Comparison of ENCODE assay signal across 25 cellular contexts in the genomic region with DNA sequence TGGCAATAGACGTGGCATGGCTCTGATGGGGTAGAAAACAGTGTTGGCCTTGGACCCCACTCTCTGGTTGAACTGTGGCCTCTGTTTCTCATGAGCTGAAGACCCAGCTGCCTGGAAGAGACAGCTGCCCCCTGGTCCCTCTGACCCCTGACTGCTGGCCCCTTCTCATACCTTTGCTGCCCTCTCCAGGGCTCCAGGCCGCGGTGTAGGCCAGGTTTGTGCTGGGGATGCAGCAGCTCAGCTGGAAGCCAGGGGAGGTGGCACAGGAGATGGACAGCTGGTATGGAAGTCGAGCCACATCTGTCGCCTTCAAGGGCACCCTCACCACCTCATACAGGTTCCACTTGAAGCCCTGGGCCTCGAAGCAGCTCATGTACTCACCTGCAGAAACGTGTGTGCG. TPM values are rescaled to one million over a fixed set of nuclear protein-coding genes. Genes with fewer than 3 reads are reported as not detected.
DNase-seq lines count a peak whose midpoint lies in the region; ATAC-seq, FAIRE-seq and TF ChIP-seq lines count a peak whose summit lies in the region.
"Had no signal": no experiment of that assay in that cellular context is flagged by ENCODE, and none has a peak within 500 bp of the region (broad histone marks: within the 10 kb centered on the region; RNA-seq: fewer than 3 reads in every experiment).

No MANE protein-coding gene starts in this region.

- H3K4me3 ChIP-seq in HCT116 (replicated peaks in 1 of 2; ENCODE audit: low read depth in 1 of 2, low read length in 2 of 2) (no peak overlapping the region), bronchial epithelial cell (ENCODE audit: low read depth, low read length) (no peak overlapping the region), mesendoderm (ENCODE audit: low read length) (no peak overlapping the region)
- H3K4me3 ChIP-seq: dorsolateral prefrontal cortex had no signal

- no peak overlapping the region for H3K56ac ChIP-seq in mesendoderm (ENCODE audit: low read length)

- H4K20me1 ChIP-seq in HCT116 (ENCODE audit: insufficient read depth), result no peaks in the 10 kb centered on the region

- TF ChIP-seq CTCF in HCT116 (IDR thresholded peaks at IDR 0.05 in 2 of 3, conservative IDR thresholded peaks at IDR 0.05 in 1 of 3; ENCODE audit: borderline replicate concordance in 1 of 3, insufficient read depth in 1 of 3, low read depth in 2 of 3, low read length in 2 of 3) (peak in 1 of 3 experiments; percentile 20; a peak in 1 of 6 replicates), bronchial epithelial cell (IDR thresholded peaks at IDR 0.05; ENCODE audit: insufficient read depth, low read length, severe bottlenecking) (peak; percentile 27)

- H3K27me3 Mint-ChIP-seq in natural killer cell treated with Interleukin-12 subunit alpha and Interleukin-12 subunit beta and Interleukin-15 and Interleukin-18, amount 100 ng/mL, for 72 hours, result no peaks in the 10 kb centered on the region
- H3K27me3 Mint-ChIP-seq: activated CD4-positive, alpha-beta T cell treated with anti-CD3 and anti-CD28 coated beads, Interleukin-2, amount 10 ng/mL, durations not matched to agents 7 days and 5 days; activated CD8-positive, alpha-beta memory T cell treated with anti-CD3 and anti-CD28 coated beads, Interleukin-2, amount 10 ng/mL, durations not matched to agents 7 days and 5 days; naive B cell had no signal

- no peaks in the 10 kb centered on the region for H3K79me1 ChIP-seq in mesendoderm (ENCODE audit: low read length)

- no peaks in the 10 kb centered on the region for H3K4me1 ChIP-seq in HCT116 (ENCODE audit: control insufficient read depth in 1 of 2, insufficient read depth in 2 of 2, low read length in 2 of 2)
- no peaks in the 10 kb centered on the region for H3K4me1 ChIP-seq in mesendoderm (ENCODE audit: control insufficient read depth, low read depth, low read length)

- DNase-seq in ELF-1 (ENCODE audit: low read depth, low spot score) (peak; percentile 43), HCT116 (ENCODE audit: low read depth, low spot score) (no peak), bronchial epithelial cell (ENCODE audit: low read depth) (no peak), mesendoderm (peak; percentile 47), DMS114 treated with DMSO at 0.1 percent for 48 hours (lab: John Stamatoyannopoulos, UW; ENCODE audit: unreplicated experiment) (no peak), ureter (ENCODE audit: low spot score) (no peak)
- no peak for DNase-seq in natural killer cell treated with Interleukin-12 subunit alpha and Interleukin-12 subunit beta and Interleukin-15 and Interleukin-18, amount 100 ng/mL, for 72 hours (ENCODE audit: low spot score)
- DNase-seq: activated CD4-positive, alpha-beta T cell treated with anti-CD3 and anti-CD28 coated beads, Interleukin-2, amount 10 ng/mL, durations not matched to agents 7 days and 5 days; activated CD8-positive, alpha-beta memory T cell treated with anti-CD3 and anti-CD28 coated beads, Interleukin-2, amount 10 ng/mL, durations not matched to agents 7 days and 5 days; anterior cingulate cortex; central memory CD4-positive, alpha-beta T cell; Karpas-422; naive B cell; NCI-H187; retina; stimulated activated CD4-positive, alpha-beta T cell treated with anti-CD3 and anti-CD28 coated beads, Interleukin-2, amount 100 ng/mL, for 48 hours; substantia nigra had no signal

- intact Hi-C loops in HCT116 (cut with micrococcal nuclease), result no loop called here

- no peaks in the 10 kb centered on the region for H3K4me1 Mint-ChIP-seq in natural killer cell treated with Interleukin-12 subunit alpha and Interleukin-12 subunit beta and Interleukin-15 and Interleukin-18, amount 100 ng/mL, for 72 hours (ENCODE audit: low read depth in 2 of 2)
- H3K4me1 Mint-ChIP-seq: activated CD4-positive, alpha-beta T cell treated with anti-CD3 and anti-CD28 coated beads, Interleukin-2, amount 10 ng/mL, durations not matched to agents 7 days and 5 days; activated CD8-positive, alpha-beta memory T cell treated with anti-CD3 and anti-CD28 coated beads, Interleukin-2, amount 10 ng/mL, durations not matched to agents 7 days and 5 days; naive B cell had no signal

- H4K8ac ChIP-seq in mesendoderm (ENCODE audit: low read depth, low read length), result no peak overlapping the region

- H3K27ac ChIP-seq in HCT116 (ENCODE audit: low read depth, low read length), result no peak overlapping the region
- H3K27ac ChIP-seq in mesendoderm (ENCODE audit: low read depth, low read length), result no peak overlapping the region
- H3K27ac ChIP-seq: C4-2B, dorsolateral prefrontal cortex had no signal

- no CpG with 5 or more reads among the region's 8 CpGs for WGBS in mesendoderm (ENCODE audit: extremely low coverage, insufficient coverage, low lambda C conversion rate)

- H3K4ac ChIP-seq in mesendoderm (ENCODE audit: low read depth, low read length), result no peak overlapping the region

- CTCF ChIA-PET in HCT116 (lab: Charles Lee), result no interaction called here

- no peak for FAIRE-seq in bronchial epithelial cell (lab: Jason Lieb, UNC)
- FAIRE-seq: GM18507 had no signal

- no peak overlapping the region for H3K27ac Mint-ChIP-seq in natural killer cell treated with Interleukin-12 subunit alpha and Interleukin-12 subunit beta and Interleukin-15 and Interleukin-18, amount 100 ng/mL, for 72 hours
- H3K27ac Mint-ChIP-seq: activated CD4-positive, alpha-beta T cell treated with anti-CD3 and anti-CD28 coated beads, Interleukin-2, amount 10 ng/mL, durations not matched to agents 7 days and 5 days; activated CD8-positive, alpha-beta memory T cell treated with anti-CD3 and anti-CD28 coated beads, Interleukin-2, amount 10 ng/mL, durations not matched to agents 7 days and 5 days; stimulated activated effector memory CD8-positive, alpha-beta T cell treated with anti-CD3 and anti-CD28 coated beads, Interleukin-12 subunit alpha, Interleukin-12 subunit beta, amount 100 ng/mL, for 72 hours; T-helper 2 cell treated with Interferon-gamma antibody and Interleukin-4, amounts not matched to agents 5 μg/mL and 100 μg/mL, for 36 hours had no signal

- no peaks in the 10 kb centered on the region for H3K79me2 ChIP-seq in HCT116 (ENCODE audit: insufficient read depth, low read length)
- no peaks in the 10 kb centered on the region for H3K79me2 ChIP-seq in mesendoderm (ENCODE audit: control insufficient read depth, insufficient read depth, low read length)

- H3K9ac ChIP-seq in HCT116 (ENCODE audit: low read length) (no peak overlapping the region), mesendoderm (ENCODE audit: low read length) (no peak overlapping the region)

- H3K18ac ChIP-seq in mesendoderm (ENCODE audit: low read length), result no peak overlapping the region

- no peak overlapping the region for H2AK5ac ChIP-seq in mesendoderm (ENCODE audit: low read length)

- no TSS peak for BruUV-seq in HCT116 (replicated peaks; lab: Mats Ljungman, UMichigan)

- RAD21 ChIA-PET in HCT116 (lab: Charles Lee; ENCODE audit: low non-redundant PET in 1 of 2, low total read pairs in 2 of 2, uncharacterized antibody in 2 of 2, unreplicated experiment in 2 of 2), result no interaction called here

- no peaks in the 10 kb centered on the region for H3K9me3 Mint-ChIP-seq in natural killer cell treated with Interleukin-12 subunit alpha and Interleukin-12 subunit beta and Interleukin-15 and Interleukin-18, amount 100 ng/mL, for 72 hours
- H3K9me3 Mint-ChIP-seq: activated CD4-positive, alpha-beta T cell treated with anti-CD3 and anti-CD28 coated beads, Interleukin-2, amount 10 ng/mL, durations not matched to agents 7 days and 5 days; activated naive CD4-positive, alpha-beta T cell treated with anti-CD3 and anti-CD28 coated beads, Interleukin-2, amount 50 U/mL, for 72 hours; naive B cell; stimulated activated effector memory CD8-positive, alpha-beta T cell treated with anti-CD3 and anti-CD28 coated beads, Interleukin-12 subunit alpha, Interleukin-12 subunit beta, amount 100 ng/mL, for 72 hours; T-helper 2 cell treated with Interferon-gamma antibody and Interleukin-4, amounts not matched to agents 5 μg/mL and 100 μg/mL, for 36 hours had no signal

- no peaks in the 10 kb centered on the region for H3K9me3 ChIP-seq in HCT116 (ENCODE audit: control insufficient read depth in 1 of 2, insufficient read depth in 1 of 2, low read depth in 1 of 2, low read length in 2 of 2)

- no peak for TF ChIP-seq POLR2A in HCT116 (IDR thresholded peaks at IDR 0.05; ENCODE audit: borderline replicate concordance, extremely low read depth, insufficient read depth, insufficient read length)

- H2BK5ac ChIP-seq in mesendoderm (ENCODE audit: low read length), result no peak overlapping the region

- no peaks in the 10 kb centered on the region for H3K36me3 Mint-ChIP-seq in natural killer cell treated with Interleukin-12 subunit alpha and Interleukin-12 subunit beta and Interleukin-15 and Interleukin-18, amount 100 ng/mL, for 72 hours
- H3K36me3 Mint-ChIP-seq: activated CD8-positive, alpha-beta memory T cell treated with anti-CD3 and anti-CD28 coated beads, Interleukin-2, amount 10 ng/mL, durations not matched to agents 7 days and 5 days; activated naive CD4-positive, alpha-beta T cell treated with anti-CD3 and anti-CD28 coated beads, Interleukin-2, amount 50 U/mL, for 72 hours; stimulated activated effector memory CD8-positive, alpha-beta T cell treated with anti-CD3 and anti-CD28 coated beads, Interleukin-12 subunit alpha, Interleukin-12 subunit beta, amount 100 ng/mL, for 72 hours had no signal

- no peaks in the 10 kb centered on the region for H3K9me2 ChIP-seq in HCT116 (ENCODE audit: insufficient read depth)

- no peaks in the 10 kb centered on the region for H3K36me3 ChIP-seq in HCT116 (ENCODE audit: control insufficient read depth in 1 of 2, insufficient read depth in 2 of 2, low read length in 2 of 2)
- H3K36me3 ChIP-seq in bronchial epithelial cell (ENCODE audit: control insufficient read depth, insufficient read depth, low read length), result no peaks in the 10 kb centered on the region
- H3K36me3 ChIP-seq in mesendoderm (ENCODE audit: control insufficient read depth, insufficient read depth, low read length), result no peaks in the 10 kb centered on the region

- TF ChIP-seq RAD21 in HCT116 (IDR thresholded peaks at IDR 0.05; ENCODE audit: low read depth), result peak; percentile 45; the same call in 1 of the 2 replicates

- no peak overlapping the region for H3K23ac ChIP-seq in mesendoderm (ENCODE audit: low read length)

- POLR2A ChIA-PET in HCT116 (lab: Charles Lee), result no interaction called here

- no peak; the same call in 1 of the 2 replicates for ATAC-seq in HCT116
- no peak for ATAC-seq in natural killer cell treated with Interleukin-12 subunit alpha and Interleukin-12 subunit beta and Interleukin-15 and Interleukin-18, amount 100 ng/mL, for 72 hours
- ATAC-seq: activated CD8-positive, alpha-beta memory T cell treated with anti-CD3 and anti-CD28 coated beads, Interleukin-2, amount 10 ng/mL, durations not matched to agents 7 days and 5 days; activated naive CD4-positive, alpha-beta T cell treated with anti-CD3 and anti-CD28 coated beads, Interleukin-2, amount 50 U/mL, for 72 hours; stimulated activated effector memory CD8-positive, alpha-beta T cell treated with anti-CD3 and anti-CD28 coated beads, Interleukin-12 subunit alpha, Interleukin-12 subunit beta, amount 100 ng/mL, for 72 hours had no signal

- no peak overlapping the region for H2BK120ac ChIP-seq in mesendoderm (ENCODE audit: low read depth, low read length)

- peaks cover 3% of the 10 kb centered on the region; the same call in 1 of the 2 replicates for H3K27me3 ChIP-seq in HCT116 (ENCODE audit: insufficient read depth, low read length)
- H3K27me3 ChIP-seq in bronchial epithelial cell (ENCODE audit: control insufficient read depth, insufficient read depth, low read length), result no peaks in the 10 kb centered on the region
- H3K27me3 ChIP-seq in mesendoderm (ENCODE audit: insufficient read depth, low read length, poor library complexity), result no peaks in the 10 kb centered on the region

- no peak overlapping the region for H2BK15ac ChIP-seq in mesendoderm (replicated peaks; ENCODE audit: low read depth)

- no peak overlapping the region for H4K5ac ChIP-seq in mesendoderm (ENCODE audit: low read length)

- H3K4me3 Mint-ChIP-seq in natural killer cell treated with Interleukin-12 subunit alpha and Interleukin-12 subunit beta and Interleukin-15 and Interleukin-18, amount 100 ng/mL, for 72 hours, result no peak overlapping the region
- H3K4me3 Mint-ChIP-seq: activated CD4-positive, alpha-beta T cell treated with anti-CD3 and anti-CD28 coated beads, Interleukin-2, amount 10 ng/mL, durations not matched to agents 7 days and 5 days; activated CD8-positive, alpha-beta memory T cell treated with anti-CD3 and anti-CD28 coated beads, Interleukin-2, amount 10 ng/mL, durations not matched to agents 7 days and 5 days; naive B cell; stimulated activated effector memory CD8-positive, alpha-beta T cell treated with anti-CD3 and anti-CD28 coated beads, Interleukin-12 subunit alpha, Interleukin-12 subunit beta, amount 100 ng/mL, for 72 hours; T-helper 2 cell treated with Interferon-gamma antibody and Interleukin-4, amounts not matched to agents 5 μg/mL and 100 μg/mL, for 36 hours had no signal

- H3K4me2 ChIP-seq in HCT116 (ENCODE audit: low read length) (no peak overlapping the region), mesendoderm (ENCODE audit: low read length) (no peak overlapping the region)

- no peak overlapping the region for H2AFZ ChIP-seq in HCT116 (ENCODE audit: low read depth, low read length, poor library complexity, severe bottlenecking)

RNA-seq across cellular contexts. Expression of a gene that starts 31.7 kb away (rescaled TPM):
- total RNA-seq in HCT116 (2021; ENCODE audit: unreplicated experiment) (63.3 TPM), bronchial epithelial cell (28.0 and 32.6 TPM in 2 replicates), ureter (35.7 TPM)
- polyA plus RNA-seq in HCT116 (2012), result 7.1 and 12.0 TPM in 2 replicates
- 27.5 TPM for polyA plus RNA-seq in mesendoderm (2013, experiment 1 of 2)
- 27.3 TPM for polyA plus RNA-seq in mesendoderm (2013, experiment 2 of 2)
- 10 to 100 TPM; 38.5 to 64.0 TPM for total RNA-seq in natural killer cell treated with Interleukin-12 subunit alpha and Interleukin-12 subunit beta and Interleukin-15 and Interleukin-18, amount 100 ng/mL, for 72 hours

RNA-seq across cellular contexts. Expression of a gene that starts 32.3 kb away (rescaled TPM):
- total RNA-seq in HCT116 (2021; ENCODE audit: unreplicated experiment), result not detected
- 0.01 and 0.12 TPM in 2 replicates for polyA plus RNA-seq in HCT116 (2012)
- not detected in 2 replicates for total RNA-seq in bronchial epithelial cell
- polyA plus RNA-seq in mesendoderm (2013, experiment 1 of 2), result 0.15 TPM
- polyA plus RNA-seq in mesendoderm (2013, experiment 2 of 2), result 0.15 TPM
- 0.89 TPM for total RNA-seq in ureter
- total RNA-seq in natural killer cell treated with Interleukin-12 subunit alpha and Interleukin-12 subunit beta and Interleukin-15 and Interleukin-18, amount 100 ng/mL, for 72 hours, result 1 to 10 TPM; 2.1 to 7.4 TPM
- total RNA-seq: HT1080 had no signal
- polyA plus RNA-seq: AG04450 had no signal

Comparison
In these comparisons a context has a peak if more than half of its experiments do, and no peak if none do; other contexts are left out.
1. DNase-seq: peak in ELF-1 (single experiment) and mesendoderm (single experiment); none in HCT116 (single experiment), bronchial epithelial cell (single experiment), DMS114 treated with DMSO at 0.1 percent for 48 hours (single experiment), ureter (single experiment) and natural killer cell treated with Interleukin-12 subunit alpha and Interleukin-12 subunit beta and Interleukin-15 and Interleukin-18, amount 100 ng/mL, for 72 hours (single experiment).